In the genomic region with DNA sequence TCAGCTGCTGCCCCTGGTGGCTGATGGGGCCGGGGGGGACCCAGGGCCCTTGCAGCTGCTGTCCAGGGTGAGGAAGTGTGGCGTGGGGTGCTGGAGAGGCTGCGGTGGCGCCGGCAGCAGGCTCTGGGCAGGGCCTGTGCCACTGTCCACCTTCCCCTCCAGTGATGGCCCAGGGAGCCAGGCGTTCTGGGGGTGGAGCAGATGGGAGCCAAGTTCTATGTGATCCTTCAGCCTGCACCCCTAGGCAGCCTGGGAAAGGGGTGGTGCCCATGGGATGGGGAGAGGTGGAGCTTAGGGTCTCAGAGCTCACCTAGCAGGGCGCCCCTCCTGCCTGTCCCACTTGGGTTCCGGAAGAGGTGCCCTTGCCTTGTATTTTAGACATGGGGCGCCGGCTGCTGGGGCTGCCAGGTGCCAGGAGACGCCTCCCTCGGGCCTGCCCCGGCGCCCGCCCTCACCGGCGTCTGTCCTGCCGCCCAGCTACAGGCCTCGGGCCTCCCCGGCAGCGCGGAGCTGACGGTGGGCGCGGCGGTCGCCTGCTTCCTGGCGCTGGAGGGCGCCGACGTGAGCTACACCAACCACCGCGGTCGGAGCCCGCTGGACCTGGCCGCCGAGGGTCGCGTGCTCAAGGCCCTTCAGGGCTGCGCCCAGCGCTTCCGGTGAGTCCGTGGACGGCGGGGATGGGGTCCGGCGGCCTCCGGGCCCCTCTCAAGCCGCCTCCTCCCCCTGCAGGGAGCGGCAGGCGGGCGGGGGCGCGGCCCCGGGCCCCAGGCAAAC, we compare ENCODE assay signal across 10 cellular contexts. TPM values are rescaled to one million over a fixed set of nuclear protein-coding genes. Genes with fewer than 3 reads are reported as not detected.
DNase-seq lines count a peak whose midpoint lies in the region; ATAC-seq and TF ChIP-seq lines count a peak whose summit lies in the region.
"Had no signal": no experiment of that assay in that cellular context is flagged by ENCODE, and none has a peak within 500 bp of the region (broad histone marks: within the 10 kb centered on the region; RNA-seq: fewer than 3 reads in every experiment).

No MANE protein-coding gene starts in this region.

- H4K20me1 ChIP-seq in HCT116 (ENCODE audit: insufficient read depth) = no peaks in the 10 kb centered on the region

- no TSS peak for BruUV-seq in HCT116 (replicated peaks; lab: Mats Ljungman, UMichigan)
- no TSS peak for BruUV-seq in A673 (replicated peaks; lab: Mats Ljungman, UMichigan)

- H3K4me1 ChIP-seq in HCT116 (ENCODE audit: control insufficient read depth in 1 of 2, insufficient read depth in 2 of 2, low read length in 2 of 2) (peaks cover 4 to 38% of the 10 kb centered on the region in 2 experiments), A673 (ENCODE audit: insufficient read depth, low read length, poor library complexity, severe bottlenecking) (peaks cover 15% of the 10 kb centered on the region)

- intact Hi-C loops in HCT116 (cut with micrococcal nuclease) (no loop called here), A673 (cut with micrococcal nuclease; ENCODE audit: unreplicated experiment) (no loop called here)

- peak overlapping the region; percentile 84 for H3K4me2 ChIP-seq in HCT116 (ENCODE audit: low read length)

- peak; percentile 71 for ATAC-seq in HCT116
- peak; percentile 52 for ATAC-seq in esophagus mucosa
- no peak for ATAC-seq in HG02970 (IDR thresholded peaks at IDR 0.05; ENCODE audit: low FRiP score, unreplicated experiment)

- H3K36me3 ChIP-seq in HCT116 (ENCODE audit: control insufficient read depth in 1 of 2, insufficient read depth in 2 of 2, low read length in 2 of 2) (no peaks in the 10 kb centered on the region), A673 (ENCODE audit: insufficient read depth, low read length, poor library complexity, severe bottlenecking) (no peaks in the 10 kb centered on the region)

- RAD21 ChIA-PET in HCT116 (lab: Charles Lee; ENCODE audit: low non-redundant PET in 1 of 2, low total read pairs in 2 of 2, uncharacterized antibody in 2 of 2, unreplicated experiment in 2 of 2) = interaction anchor here in 1 of 2 experiments (0.6 kb wide), 1 partner anchor 13 kb away, joined by 4 read pairs; the partner anchor contains the start of gene MIB2

- no peak overlapping the region for H3K4me3 Mint-ChIP-seq in endothelial cell (ENCODE audit: unreplicated experiment)

- no peak for TF ChIP-seq RAD21 in HCT116 (IDR thresholded peaks at IDR 0.05; ENCODE audit: low read depth)

- no peaks in the 10 kb centered on the region for H3K9me3 Mint-ChIP-seq in endothelial cell (ENCODE audit: unreplicated experiment)
- H3K9me3 Mint-ChIP-seq: nephron had no signal

- TF ChIP-seq POLR2A in HCT116 (IDR thresholded peaks at IDR 0.05; ENCODE audit: borderline replicate concordance, extremely low read depth, insufficient read depth, insufficient read length) = no peak

- CTCF ChIA-PET in HCT116 (lab: Charles Lee) = interaction anchor here (0.6 to 1.6 kb wide), 6 partner anchors 9 to 303 kb away, joined by 3 to 6 read pairs (median 4); partner anchors contain the start of gene MIB2
- CTCF ChIA-PET in A673 (lab: Charles Lee) = no interaction called here

- H3K9me2 ChIP-seq in HCT116 (ENCODE audit: insufficient read depth) = no peaks in the 10 kb centered on the region

- POLR2A ChIA-PET in HCT116 (lab: Charles Lee) = interaction anchor here (0.8 to 2.4 kb wide), 3 partner anchors 11 to 118 kb away, joined by 3 to 15 read pairs (median 6); partner anchors contain the start of gene MIB2
- POLR2A ChIA-PET in A673 (lab: Charles Lee; ENCODE audit: low non-redundant PET) = no interaction called here

- H3K36me3 Mint-ChIP-seq in endothelial cell (ENCODE audit: low read depth, unreplicated experiment) = no peaks in the 10 kb centered on the region

- H3K4me3 ChIP-seq in HCT116 (replicated peaks in 1 of 2; ENCODE audit: low read depth in 1 of 2, low read length in 2 of 2) = peak overlapping the region; percentile 69 to 88
- no peak overlapping the region for H3K4me3 ChIP-seq in A673 (ENCODE audit: low read depth, low read length, poor library complexity, severe bottlenecking)

- TF ChIP-seq CTCF in HCT116 (IDR thresholded peaks at IDR 0.05 in 2 of 3, conservative IDR thresholded peaks at IDR 0.05 in 1 of 3; ENCODE audit: borderline replicate concordance in 1 of 3, insufficient read depth in 1 of 3, low read depth in 2 of 3, low read length in 2 of 3) (no peak), endothelial cell (IDR thresholded peaks at IDR 0.05; ENCODE audit: unreplicated experiment) (no peak), A673 (conservative IDR thresholded peaks at IDR 0.05; ENCODE audit: low read depth, low read length) (no peak)

- H3K27me3 ChIP-seq in HCT116 (ENCODE audit: insufficient read depth, low read length) (no peaks in the 10 kb centered on the region), A673 (replicated peaks; ENCODE audit: insufficient read depth, low read depth, low read length, poor library complexity) (peaks cover 18% of the 10 kb centered on the region)

- H3K4me1 Mint-ChIP-seq in endothelial cell (ENCODE audit: unreplicated experiment) = no peaks in the 10 kb centered on the region
- H3K4me1 Mint-ChIP-seq: nephron had no signal

- H3K27me3 Mint-ChIP-seq in endothelial cell (ENCODE audit: unreplicated experiment) = peaks cover 1% of the 10 kb centered on the region

- H3K27ac Mint-ChIP-seq in endothelial cell (ENCODE audit: unreplicated experiment) = no peak overlapping the region
- H3K27ac Mint-ChIP-seq: nephron had no signal

- H3K9ac ChIP-seq in HCT116 (ENCODE audit: low read length) = peak overlapping the region; percentile 86

- H3K27ac ChIP-seq in HCT116 (ENCODE audit: low read depth, low read length) (peak overlapping the region; percentile 99), A673 (ENCODE audit: low read depth, low read length, poor library complexity, severe bottlenecking) (no peak overlapping the region)

- DNase-seq in HCT116 (ENCODE audit: low read depth, low spot score) (peak; percentile 71), endothelial cell (ENCODE audit: low spot score) (no peak), T1000 (lab: John Stamatoyannopoulos, UW) (no peak), A673 (ENCODE audit: low spot score) (no peak)
- DNase-seq in activated CD4-positive, alpha-beta T cell treated with anti-CD3 and anti-CD28 coated beads, Interleukin-2, amount 50 U/mL, for 1 hour = peak; percentile 35
- peak; percentile 49 for DNase-seq in stimulated activated CD4-positive, alpha-beta T cell treated with anti-CD3 and anti-CD28 coated beads, Interleukin-4, amount 100 ng/mL, for 1 hour
- DNase-seq: NCI-H446 treated with DMSO at 0.1 percent for 48 hours had no signal

- no peak overlapping the region for H2AFZ ChIP-seq in HCT116 (ENCODE audit: low read depth, low read length, poor library complexity, severe bottlenecking)

- no peaks in the 10 kb centered on the region for H3K9me3 ChIP-seq in HCT116 (ENCODE audit: control insufficient read depth in 1 of 2, insufficient read depth in 1 of 2, low read depth in 1 of 2, low read length in 2 of 2)
- no peaks in the 10 kb centered on the region for H3K9me3 ChIP-seq in A673 (ENCODE audit: low read depth, low read length, poor library complexity, severe bottlenecking)

- peaks cover 13% of the 10 kb centered on the region; the same call in 1 of the 2 replicates for H3K79me2 ChIP-seq in HCT116 (ENCODE audit: insufficient read depth, low read length)

TF ChIP-seq in HCT116, 20 proteins besides CTCF, POLR2A, EP300 and RAD21:
- TF ChIP-seq POLR2AphosphoS5 (IDR thresholded peaks at IDR 0.05; ENCODE audit: low read depth, low read length) (peak; percentile 87), ZFX (IDR thresholded peaks at IDR 0.05) (peak; percentile 89), CEBPB (IDR thresholded peaks at IDR 0.05; ENCODE audit: low read depth) (no peak)

RNA-seq across cellular contexts. Expression of gene MMP23B, which starts 3.1 kb away (rescaled TPM):
- total RNA-seq in HCT116 (2021; ENCODE audit: unreplicated experiment) = 8.7 TPM
- 0.87 and 1.5 TPM in 2 replicates for polyA plus RNA-seq in HCT116 (2012)
- total RNA-seq in esophagus mucosa = 0.92 TPM
- 26.7 TPM for total RNA-seq in endothelial cell (ENCODE audit: unreplicated experiment)
- total RNA-seq in A673 (2021) = 0.55 and 0.67 TPM in 2 replicates

RNA-seq across cellular contexts. Expression of gene MIB2, which starts 13.5 kb away (rescaled TPM):
- total RNA-seq in HCT116 (2021; ENCODE audit: unreplicated experiment) (194 TPM), esophagus mucosa (87.5 TPM), endothelial cell (ENCODE audit: unreplicated experiment) (84.4 TPM), A673 (2021) (38.7 and 49.8 TPM in 2 replicates)
- polyA plus RNA-seq in HCT116 (2012) = 136 and 167 TPM in 2 replicates

RNA-seq across cellular contexts. Expression of gene FNDC10, which starts 28.9 kb away (rescaled TPM):
- total RNA-seq in HCT116 (2021; ENCODE audit: unreplicated experiment) (8.4 TPM), esophagus mucosa (5.7 TPM), endothelial cell (ENCODE audit: unreplicated experiment) (11.6 TPM), A673 (2021) (1.7 and 2.5 TPM in 2 replicates)
- polyA plus RNA-seq in HCT116 (2012) = 4.1 and 6.1 TPM in 2 replicates

RNA-seq across cellular contexts. Expression of gene CDK11B, which starts 30.0 kb away (rescaled TPM):
- total RNA-seq in HCT116 (2021; ENCODE audit: unreplicated experiment) (31.5 TPM), esophagus mucosa (10.9 TPM), endothelial cell (ENCODE audit: unreplicated experiment) (71.0 TPM), A673 (2021) (38.1 and 39.4 TPM in 2 replicates)
- polyA plus RNA-seq in HCT116 (2012) = 30.9 and 32.5 TPM in 2 replicates

RNA-seq across cellular contexts. Expression of gene SSU72, which starts 54.2 kb away (rescaled TPM):
- total RNA-seq in HCT116 (2021; ENCODE audit: unreplicated experiment) = 134 TPM
- polyA plus RNA-seq in HCT116 (2012) = 76.4 and 94.8 TPM in 2 replicates
- 106 TPM for total RNA-seq in esophagus mucosa
- total RNA-seq in endothelial cell (ENCODE audit: unreplicated experiment) = 114 TPM
- 182 and 193 TPM in 2 replicates for total RNA-seq in A673 (2021)

Comparison
In these comparisons a context has a peak if more than half of its experiments do, and no peak if none do; other contexts are left out.
1. DNase-seq: peak in HCT116 (single experiment), activated CD4-positive, alpha-beta T cell treated with anti-CD3 and anti-CD28 coated beads, Interleukin-2, amount 50 U/mL, for 1 hour (single experiment) and stimulated activated CD4-positive, alpha-beta T cell treated with anti-CD3 and anti-CD28 coated beads, Interleukin-4, amount 100 ng/mL, for 1 hour (single experiment); none in endothelial cell (single experiment), T1000 (single experiment) and A673 (single experiment).